Comparison of ENCODE assay signal across 29 cellular contexts in the genomic region with DNA sequence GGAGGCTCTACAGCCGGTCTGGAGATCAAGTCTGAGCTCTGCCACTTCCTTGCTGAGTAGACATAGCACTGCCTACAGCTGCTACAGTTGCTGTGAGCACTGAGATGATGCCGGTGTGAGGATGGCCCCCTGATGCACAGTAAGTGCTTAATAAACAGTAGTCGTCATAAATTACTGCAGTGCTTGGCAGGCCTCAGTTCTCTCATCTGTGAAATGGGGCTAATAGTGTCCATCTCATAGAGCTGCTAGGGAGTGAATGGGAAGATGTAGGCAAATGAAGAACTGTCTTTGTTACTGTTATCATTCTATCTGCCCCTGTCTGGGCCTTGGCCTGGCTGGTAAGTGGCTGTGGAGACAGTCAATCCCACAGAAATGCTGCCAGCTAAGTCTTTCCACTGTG.
"Had no signal": no experiment of that assay in that cellular context is flagged by ENCODE, and none has a peak within 500 bp of the region (broad histone marks: within the 10 kb centered on the region; RNA-seq: fewer than 3 reads in every experiment).

No MANE protein-coding gene starts in this region.

- H3K9ac ChIP-seq: parathyroid adenoma had no signal

- H3K9me3 ChIP-seq: ovary, psoas muscle, spleen, suprapubic skin, testis, tibial artery, transverse colon, upper lobe of right lung, uterus had no signal

- H3K79me2 ChIP-seq: parathyroid adenoma had no signal

- H2AFZ ChIP-seq: parathyroid adenoma had no signal

- H3K4me2 ChIP-seq: smooth muscle cell had no signal

- ATAC-seq: naive thymus-derived CD4-positive, alpha-beta T cell; natural killer cell; psoas muscle; right cardiac atrium; sciatic nerve; stimulated activated memory B cell treated with anti-CD40 and anti-IgM and Interleukin-4, amounts not matched to agents 10 μg/mL and 1 μg/mL and 100 μg/mL, for 72 hours; stimulated activated naive CD8-positive, alpha-beta T cell treated with anti-CD3 and anti-CD28 coated beads, Interleukin-15, amount 100 ng/mL, for 72 hours; stimulated activated naive CD8-positive, alpha-beta T cell treated with anti-CD3 and anti-CD28 coated beads, Interleukin-15, Interleukin-2, amounts not matched to agents 100 U/mL and 50 U/mL, for 24 hours; upper lobe of right lung had no signal

- H3K4me3 ChIP-seq: ovary, psoas muscle, skin epidermis, smooth muscle cell, spleen, suprapubic skin, testis, tibial artery, transverse colon, upper lobe of right lung, uterus had no signal

- H3K4me1 ChIP-seq: parathyroid adenoma, psoas muscle, spleen, suprapubic skin, testis, tibial artery, transverse colon, upper lobe of right lung, uterus had no signal

- DNase-seq: naive thymus-derived CD4-positive, alpha-beta T cell; natural killer cell; nephron progenitor cell; occipital lobe; ovary; posterior cingulate gyrus; psoas muscle; right cardiac atrium; spleen; stimulated activated CD4-positive, alpha-beta T cell treated with anti-CD3 and anti-CD28 coated beads, Interleukin-12 subunit alpha, Interleukin-12 subunit beta, amount 100 ng/mL, for 4 hours; stimulated activated CD4-positive, alpha-beta T cell treated with anti-CD3 and anti-CD28 coated beads, Interleukin-1b, Interleukin-23, amount 100 ng/mL, for 48 hours; stimulated activated CD4-positive, alpha-beta T cell treated with anti-CD3 and anti-CD28 coated beads, Interleukin-4, amount 100 ng/mL, for 1 hour; stimulated activated CD4-positive, alpha-beta T cell treated with anti-CD3 and anti-CD28 coated beads, Interleukin-4, amount 100 ng/mL, for 4 hours; stimulated activated CD8-positive, alpha-beta memory T cell treated with anti-CD3 and anti-CD28 coated beads, Interleukin-4, amount 100 ng/mL, for 48 hours; stimulated activated naive CD4-positive, alpha-beta T cell; stimulated activated naive CD8-positive, alpha-beta T cell treated with anti-CD3 and anti-CD28 coated beads, Interleukin-15, amount 100 ng/mL, for 72 hours; stimulated activated naive CD8-positive, alpha-beta T cell treated with anti-CD3 and anti-CD28 coated beads, Interleukin-15, Interleukin-2, amounts not matched to agents 100 U/mL and 50 U/mL, for 24 hours; substantia nigra; testis; tibial artery; transverse colon; upper lobe of right lung; uterus had no signal

- H3K27ac ChIP-seq: ovary, parathyroid adenoma, psoas muscle, skin epidermis, spleen, suprapubic skin, testis, tibial artery, transverse colon, upper lobe of right lung, uterus had no signal

- H3K36me3 ChIP-seq: ovary, uterus had no signal

- H3K27me3 ChIP-seq: ovary, spleen, suprapubic skin, testis, tibial artery, transverse colon, upper lobe of right lung, uterus had no signal
